Comparison of ENCODE assay signal across 23 cellular contexts in genomic region chr11:1343391-1344055, GRCh38. TPM values are rescaled to one million over a fixed set of nuclear protein-coding genes. Genes with fewer than 3 reads are reported as not detected.
DNase-seq lines count a peak whose midpoint lies in the region; ATAC-seq and TF ChIP-seq lines count a peak whose summit lies in the region.
"Had no signal": no experiment of that assay in that cellular context is flagged by ENCODE, and none has a peak within 500 bp of the region (broad histone marks: within the 10 kb centered on the region; RNA-seq: fewer than 3 reads in every experiment).

No MANE protein-coding gene starts in this region.

- H3K9me3 ChIP-seq in neural progenitor cell (ENCODE audit: low read depth) (no peaks in the 10 kb centered on the region), vagina (no peaks in the 10 kb centered on the region)
- H3K9me3 ChIP-seq: SJSA1 had no signal

- H3K9ac ChIP-seq in neural progenitor cell = no peak overlapping the region

- H3K27me3 ChIP-seq in neural progenitor cell = peaks cover 31% of the 10 kb centered on the region
- no peaks in the 10 kb centered on the region for H3K27me3 ChIP-seq in vagina
- H3K27me3 ChIP-seq: SJSA1 had no signal

- no peak overlapping the region for H3K4me3 Mint-ChIP-seq in brain
- H3K4me3 Mint-ChIP-seq in neural progenitor cell = no peak overlapping the region
- H3K4me3 Mint-ChIP-seq in WTC11 = no peak overlapping the region
- H3K4me3 Mint-ChIP-seq: IgD-negative memory B cell had no signal

- H3K36me3 Mint-ChIP-seq in brain (no peaks in the 10 kb centered on the region), neural progenitor cell (no peaks in the 10 kb centered on the region), WTC11 (no peaks in the 10 kb centered on the region)
- H3K36me3 Mint-ChIP-seq: IgD-negative memory B cell had no signal

- H2AFZ ChIP-seq in neural progenitor cell (replicated peaks) = no peak overlapping the region

- TF ChIP-seq POLR2A in vagina (IDR thresholded peaks at IDR 0.05) = no peak

- H3K36me3 ChIP-seq in neural progenitor cell = no peaks in the 10 kb centered on the region
- no peaks in the 10 kb centered on the region for H3K36me3 ChIP-seq in vagina
- H3K36me3 ChIP-seq: SJSA1 had no signal

- H3K79me2 ChIP-seq in neural progenitor cell (ENCODE audit: low read depth) = no peaks in the 10 kb centered on the region

- CTCF ChIA-PET in WTC11 (lab: Charles Lee) = no interaction called here

- POLR2A ChIA-PET in WTC11 (lab: Charles Lee) = no interaction called here

- ATAC-seq in WTC11 (no peak), GM21529 (IDR thresholded peaks at IDR 0.05; ENCODE audit: unreplicated experiment) (no peak)
- ATAC-seq: HCT116, Right ventricle myocardium inferior had no signal

- H3K27ac ChIP-seq in neural progenitor cell (no peak overlapping the region), vagina (no peak overlapping the region)
- H3K27ac ChIP-seq: C4-2B, SJSA1 had no signal

- peaks cover 5% of the 10 kb centered on the region for H3K4me1 ChIP-seq in neural progenitor cell
- no peaks in the 10 kb centered on the region for H3K4me1 ChIP-seq in vagina

- H3K4me1 Mint-ChIP-seq in brain (peaks cover 2% of the 10 kb centered on the region), neural progenitor cell (peaks cover 5% of the 10 kb centered on the region), WTC11 (no peaks in the 10 kb centered on the region; the same call in 1 of the 2 replicates)
- H3K4me1 Mint-ChIP-seq: IgD-negative memory B cell had no signal

- H3K27ac Mint-ChIP-seq in brain (peak overlapping the region in 3 of 5 experiments; percentile 9 to 93 (median 47)), neural progenitor cell (peak overlapping the region; percentile 91), WTC11 (no peak overlapping the region; the same call in 1 of the 2 replicates)
- H3K27ac Mint-ChIP-seq: IgD-negative memory B cell had no signal

- peaks cover 16% of the 10 kb centered on the region for H3F3A ChIP-seq in neural progenitor cell (ENCODE audit: low read depth)

- peak; percentile 38 for DNase-seq in activated effector memory CD4-positive, alpha-beta T cell treated with anti-CD3 and anti-CD28 coated beads, Interleukin-2, amount 50 U/mL, for 16 hours
- no peak for DNase-seq in activated effector memory CD4-positive, alpha-beta T cell treated with Interleukin-2 at 50 U/mL for 16 hours
- DNase-seq in neural progenitor cell (ENCODE audit: low spot score) (no peak), vagina (ENCODE audit: extremely low spot score in 2 of 2) (peak; percentile 67 to 75), WTC11 (ENCODE audit: low spot score) (no peak)
- DNase-seq in stimulated activated naive CD4-positive, alpha-beta T cell (lab: John Stamatoyannopoulos, UW) = no peak
- DNase-seq: AML-193, GOT3, Karpas-422, MM.1S, NCI-H1048, NCI-H1417 treated with DMSO at 0.1 percent for 48 hours, NCI-H187, NCI-H446, NCI-H526, OCI-M1 had no signal

- H4K20me1 ChIP-seq in neural progenitor cell (ENCODE audit: low read depth) = peaks cover 4% of the 10 kb centered on the region

- intact Hi-C loops in vagina (cut with DNase I) = no loop called here

- no peak overlapping the region for H3K4me3 ChIP-seq in neural progenitor cell
- H3K4me3 ChIP-seq in vagina = no peak overlapping the region
- H3K4me3 ChIP-seq: SJSA1 had no signal

- H3K27me3 Mint-ChIP-seq in brain (no peaks in the 10 kb centered on the region), neural progenitor cell (ENCODE audit: insufficient read depth, low read depth) (peaks cover 3% of the 10 kb centered on the region), WTC11 (ENCODE audit: low read depth) (no peaks in the 10 kb centered on the region; the same call in 1 of the 2 replicates)
- H3K27me3 Mint-ChIP-seq: IgD-negative memory B cell had no signal

- TF ChIP-seq CTCF in brain (conservative IDR thresholded peaks at IDR 0.05) (no peak), neural progenitor cell (IDR thresholded peaks at IDR 0.05) (no peak), vagina (IDR thresholded peaks at IDR 0.05) (no peak), WTC11 (IDR thresholded peaks at IDR 0.05) (no peak)

- peaks cover 0 to 4% (median 0%) of the 10 kb centered on the region in 5 experiments for H3K9me3 Mint-ChIP-seq in brain
- no peaks in the 10 kb centered on the region for H3K9me3 Mint-ChIP-seq in neural progenitor cell
- no peaks in the 10 kb centered on the region for H3K9me3 Mint-ChIP-seq in WTC11
- H3K9me3 Mint-ChIP-seq: IgD-negative memory B cell had no signal

- H3K4me2 ChIP-seq in neural progenitor cell = no peak overlapping the region

TF ChIP-seq in WTC11, 78 proteins besides CTCF, POLR2A, EP300 and RAD21:
- TF ChIP-seq CBFB (CRISPR knock-in tag; IDR thresholded peaks at IDR 0.05; ENCODE audit: low read depth) = no peak
- TF ChIP-seq ZMAT4 (CRISPR knock-in tag; IDR thresholded peaks at IDR 0.05) = no peak
- TF ChIP-seq ZNF219 (CRISPR knock-in tag; IDR thresholded peaks at IDR 0.05; ENCODE audit: borderline replicate concordance) = no peak
- TF ChIP-seq ATF1 (CRISPR knock-in tag; IDR thresholded peaks at IDR 0.05) = no peak
- TF ChIP-seq ZNF423 (CRISPR knock-in tag; IDR thresholded peaks at IDR 0.05) = no peak
- TF ChIP-seq MXD4 (CRISPR knock-in tag; IDR thresholded peaks at IDR 0.05; ENCODE audit: borderline replicate concordance) = no peak
- TF ChIP-seq FOXP1 (CRISPR knock-in tag; IDR thresholded peaks at IDR 0.05; ENCODE audit: borderline replicate concordance) = no peak
- no peak for TF ChIP-seq ETV6 (CRISPR knock-in tag; IDR thresholded peaks at IDR 0.05)
- no peak for TF ChIP-seq USF1 (CRISPR knock-in tag; IDR thresholded peaks at IDR 0.05)
- TF ChIP-seq NFYB (CRISPR knock-in tag; conservative IDR thresholded peaks at IDR 0.05; ENCODE audit: low read depth) = no peak
- no peak for TF ChIP-seq ZSCAN18 (CRISPR knock-in tag; IDR thresholded peaks at IDR 0.05)
- TF ChIP-seq ZNF317 (CRISPR knock-in tag; IDR thresholded peaks at IDR 0.05; ENCODE audit: borderline replicate concordance, low read depth) = no peak

RNA-seq across cellular contexts. Expression of gene TOLLIP, which starts 34.1 kb away (rescaled TPM):
- polyA plus RNA-seq in brain (ENCODE audit: insufficient read depth, low read depth, low replicate concordance) = 58.5 TPM
- total RNA-seq in neural progenitor cell (ENCODE audit: low replicate concordance) (8.5 and 17.5 TPM in 2 replicates), vagina (52.5 TPM), WTC11 (2021) (25.8 to 32.3 TPM (median 31.6 TPM) in 3 replicates)

RNA-seq across cellular contexts. Expression of gene BRSK2, which starts 46.2 kb away (rescaled TPM):
- polyA plus RNA-seq in brain (ENCODE audit: insufficient read depth, low read depth, low replicate concordance) = 43.6 TPM
- total RNA-seq in neural progenitor cell (ENCODE audit: low replicate concordance) (8.2 and 13.8 TPM in 2 replicates), vagina (3.9 TPM), WTC11 (2021) (22.1 to 34.5 TPM (median 26.2 TPM) in 3 replicates)
- polyA plus RNA-seq: IgD-negative memory B cell had no signal

Comparison
In these comparisons a context has a peak if more than half of its experiments do, and no peak if none do; other contexts are left out.
1. DNase-seq: peak in activated effector memory CD4-positive, alpha-beta T cell treated with anti-CD3 and anti-CD28 coated beads, Interleukin-2, amount 50 U/mL, for 16 hours (single experiment) and vagina (2 of 2); none in activated effector memory CD4-positive, alpha-beta T cell treated with Interleukin-2 at 50 U/mL for 16 hours (single experiment), neural progenitor cell (single experiment), WTC11 (single experiment) and stimulated activated naive CD4-positive, alpha-beta T cell (0 of 6).